13 cellular contexts compared by ENCODE assay signal in the genomic region with DNA sequence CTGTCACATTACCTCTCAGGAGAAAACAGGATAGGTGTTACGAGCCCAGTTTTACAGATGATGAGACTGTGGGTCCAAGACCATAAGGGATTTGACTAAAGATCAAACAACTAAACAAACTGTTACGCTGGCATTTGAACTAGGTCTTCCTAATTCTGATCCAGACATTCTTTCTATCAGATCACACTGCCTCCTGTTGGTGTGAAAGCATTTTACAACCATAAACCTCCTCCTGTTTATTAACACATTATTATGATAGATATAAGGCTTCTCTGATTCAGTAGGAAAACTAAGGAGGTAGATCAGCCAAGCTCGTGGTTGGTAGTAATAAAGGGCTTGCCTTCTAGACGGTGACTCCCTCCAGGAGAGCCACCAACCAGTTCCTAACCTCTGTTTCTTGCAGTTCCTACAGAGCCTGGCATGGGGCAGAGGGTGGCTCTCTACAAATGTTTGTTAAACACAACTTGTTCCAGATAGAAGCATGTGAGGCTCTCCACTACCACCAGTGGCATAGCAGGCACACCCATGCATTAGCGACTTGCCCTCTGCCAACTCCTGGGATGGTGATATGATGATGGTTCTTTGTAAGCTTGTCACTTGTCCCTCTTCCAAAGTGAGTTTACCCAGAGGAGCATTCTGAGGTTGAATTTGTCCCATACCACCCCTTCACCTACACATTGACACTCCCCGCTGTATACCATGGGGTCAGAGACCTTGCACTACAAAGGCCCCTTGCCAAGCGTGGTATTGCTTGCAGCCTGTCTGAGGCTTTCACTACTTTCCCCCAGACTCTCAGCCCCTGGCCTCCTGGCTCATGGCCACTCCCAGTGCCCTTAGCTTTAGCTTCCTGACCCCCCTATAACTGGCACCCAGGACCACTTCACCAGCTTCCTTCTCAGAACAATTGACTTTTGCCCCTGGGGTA.
DNase-seq lines count a peak whose midpoint lies in the region; ATAC-seq and TF ChIP-seq lines count a peak whose summit lies in the region.
"Had no signal": no experiment of that assay in that cellular context is flagged by ENCODE, and none has a peak within 500 bp of the region (broad histone marks: within the 10 kb centered on the region; RNA-seq: fewer than 3 reads in every experiment).

No MANE protein-coding gene starts in this region.

- ATAC-seq in left lobe of liver (peak; percentile 20), T-cell (replicated peaks in 1 of 4) (no peak)
- ATAC-seq: naive thymus-derived CD4-positive, alpha-beta T cell had no signal

- no peaks in the 10 kb centered on the region for H3K36me3 ChIP-seq in adrenal gland (replicated peaks in 1 of 2)

- no peak overlapping the region for H3K4me3 ChIP-seq in adrenal gland

- POLR2A ChIA-PET in HEK293T (lab: Yijun Ruan, JAX), result no interaction called here
- POLR2A ChIA-PET in T-cell (lab: Charles Lee), result no interaction called here

- H3K4me1 Mint-ChIP-seq in T-cell, result no peaks in the 10 kb centered on the region

- TF ChIP-seq POLR2A in adrenal gland (IDR thresholded peaks at IDR 0.05), result no peak

- H3K9me3 Mint-ChIP-seq in T-cell, result no peaks in the 10 kb centered on the region

- no peak overlapping the region for H3K27ac Mint-ChIP-seq in T-cell
- H3K27ac Mint-ChIP-seq: naive thymus-derived CD4-positive, alpha-beta T cell had no signal

- CTCF ChIA-PET in HEK293T (lab: Yijun Ruan, JAX) (interaction anchor here (0.6 to 0.7 kb wide), 2 partner anchors 204 to 366 kb away, joined by 3 read pairs; no protein-coding TSS in a partner anchor), T-cell (lab: Charles Lee) (interaction anchor here in 1 of 2 donors (0.7 kb wide), 1 partner anchor 15 kb away, joined by 3 read pairs; no protein-coding TSS in a partner anchor)

- no peaks in the 10 kb centered on the region for H3K9me3 ChIP-seq in adrenal gland (replicated peaks in 1 of 3)

- intact Hi-C loops in adrenal gland (cut with DNase I), result no loop called here

- TF ChIP-seq CTCF in adrenal gland (IDR thresholded peaks at IDR 0.05), result peak in 5 of 6 experiments; percentile 16 to 53 (median 48)

- WGBS in adrenal gland, 4 donors, result 86 to 96% (median 91%) methylated on average over 6 to 7 of the region's 7 CpGs

- no peaks in the 10 kb centered on the region for H3K36me3 Mint-ChIP-seq in T-cell

- peaks cover 7 to 17% of the 10 kb centered on the region in 2 donors for H3K4me1 ChIP-seq in adrenal gland (replicated peaks in 1 of 2)

- DNase-seq in AML-193 (lab: John Stamatoyannopoulos, UW), result peak; percentile 7 to 41
- peak; percentile 49 for DNase-seq in HEK293T (ENCODE audit: extremely low spot score)
- DNase-seq in adrenal gland, result no peak
- DNase-seq in left lobe of liver (ENCODE audit: low spot score), result no peak
- DNase-seq in NCI-H345 treated with DMSO at 0.1 percent for 48 hours (lab: John Stamatoyannopoulos, UW; ENCODE audit: unreplicated experiment), result no peak
- DNase-seq in KBM-7, result no peak
- no peak for DNase-seq in T-cell
- DNase-seq in activated T-cell treated with anti-CD3 and anti-CD28 coated beads, Interleukin-2, amount 50 U/mL, for 48 hours, result no peak
- DNase-seq: activated CD4-positive, alpha-beta T cell treated with anti-CD3 and anti-CD28 coated beads for 48 hours; DMS153; effector CD8-positive, alpha-beta T cell; stimulated activated CD8-positive, alpha-beta memory T cell treated with anti-CD3 and anti-CD28 coated beads, Interleukin-4, amount 100 ng/mL, for 48 hours had no signal

- H3K27me3 Mint-ChIP-seq in T-cell, result no peaks in the 10 kb centered on the region

- H3K27ac ChIP-seq in adrenal gland, result peak overlapping the region in 1 of 5 donors; percentile 8

- H3K4me3 Mint-ChIP-seq in T-cell, result no peak overlapping the region
- H3K4me3 Mint-ChIP-seq: naive thymus-derived CD4-positive, alpha-beta T cell had no signal

- in situ Hi-C loops in KBM-7 (cut with MboI; ENCODE audit: low pct_unique_long_range_greater_than_20kb, low sequenced_read_pairs), result loop anchor here (25.0 kb wide), 1 partner anchor 981 kb away; no protein-coding TSS in a partner anchor

- no peaks in the 10 kb centered on the region for H3K27me3 ChIP-seq in adrenal gland

TF ChIP-seq in HEK293T, 16 proteins besides CTCF, POLR2A, EP300 and RAD21:
- TF ChIP-seq LEF1 (IDR thresholded peaks at IDR 0.05; ENCODE audit: borderline replicate concordance) (no peak), ZNF384 (IDR thresholded peaks at IDR 0.05) (no peak), ELF4 (IDR thresholded peaks at IDR 0.05) (no peak), FOXA1 (IDR thresholded peaks at IDR 0.05) (no peak), SUZ12 (IDR thresholded peaks at IDR 0.05) (no peak), L3MBTL2 (conservative IDR thresholded peaks at IDR 0.05) (no peak), BHLHE40 (IDR thresholded peaks at IDR 0.05; ENCODE audit: borderline replicate concordance) (no peak), SP1 (IDR thresholded peaks at IDR 0.05) (no peak), NFRKB (IDR thresholded peaks at IDR 0.05) (no peak), FOXM1 (IDR thresholded peaks at IDR 0.05; ENCODE audit: borderline replicate concordance) (no peak), HDGF (IDR thresholded peaks at IDR 0.05; ENCODE audit: borderline replicate concordance) (no peak), FOXK2 (IDR thresholded peaks at IDR 0.05) (no peak), CTBP1 (IDR thresholded peaks at IDR 0.05; ENCODE audit: borderline replicate concordance) (no peak), TARDBP (IDR thresholded peaks at IDR 0.05) (no peak), ARNT (IDR thresholded peaks at IDR 0.05) (no peak)
- TF ChIP-seq, protein P1, sequence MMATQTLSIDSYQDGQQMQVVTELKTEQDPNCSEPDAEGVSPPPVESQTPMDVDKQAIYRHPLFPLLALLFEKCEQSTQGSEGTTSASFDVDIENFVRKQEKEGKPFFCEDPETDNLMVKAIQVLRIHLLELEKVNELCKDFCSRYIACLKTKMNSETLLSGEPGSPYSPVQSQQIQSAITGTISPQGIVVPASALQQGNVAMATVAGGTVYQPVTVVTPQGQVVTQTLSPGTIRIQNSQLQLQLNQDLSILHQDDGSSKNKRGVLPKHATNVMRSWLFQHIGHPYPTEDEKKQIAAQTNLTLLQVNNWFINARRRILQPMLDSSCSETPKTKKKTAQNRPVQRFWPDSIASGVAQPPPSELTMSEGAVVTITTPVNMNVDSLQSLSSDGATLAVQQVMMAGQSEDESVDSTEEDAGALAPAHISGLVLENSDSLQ (IDR thresholded peaks at IDR 0.05), result no peak

Comparison
In these comparisons a context has a peak if more than half of its experiments do, and no peak if none do; other contexts are left out.
1. DNase-seq: peak in AML-193 (2 of 2) and HEK293T (single experiment); none in adrenal gland (0 of 7), left lobe of liver (single experiment), NCI-H345 treated with DMSO at 0.1 percent for 48 hours (single experiment), KBM-7 (single experiment), T-cell (0 of 34) and activated T-cell treated with anti-CD3 and anti-CD28 coated beads, Interleukin-2, amount 50 U/mL, for 48 hours (0 of 2).